Comparison of ENCODE assay signal across 9 cellular contexts in genomic region chr22:32444068-32444467, GRCh38. TPM values are rescaled to one million over a fixed set of nuclear protein-coding genes. Genes with fewer than 3 reads are reported as not detected.
DNase-seq lines count a peak whose midpoint lies in the region; ATAC-seq and TF ChIP-seq lines count a peak whose summit lies in the region.
"Had no signal": no experiment of that assay in that cellular context is flagged by ENCODE, and none has a peak within 500 bp of the region (broad histone marks: within the 10 kb centered on the region; RNA-seq: fewer than 3 reads in every experiment).

No MANE protein-coding gene starts in this region.

- H3K4me3 ChIP-seq in trophoblast cell (ENCODE audit: low read depth, low read length): no peak overlapping the region
- no peak overlapping the region for H3K4me3 ChIP-seq in colonic mucosa
- H3K4me3 ChIP-seq: upper lobe of left lung had no signal

- no peak overlapping the region for H3K4ac ChIP-seq in trophoblast cell (ENCODE audit: low read depth, low read length)

- H3K79me2 ChIP-seq in trophoblast cell (ENCODE audit: control insufficient read depth, insufficient read depth, low read length, poor library complexity): no peaks in the 10 kb centered on the region

- H2BK120ac ChIP-seq in trophoblast cell (ENCODE audit: insufficient read depth, low read length, poor library complexity): no peak overlapping the region

- WGBS in trophoblast cell (ENCODE audit: extremely low coverage, insufficient coverage, insufficient read length): no CpG with 5 or more reads among the region's 6 CpGs

- no peak overlapping the region for H4K12ac ChIP-seq in trophoblast cell (ENCODE audit: low read depth, low read length)

- no peaks in the 10 kb centered on the region for H3K36me3 ChIP-seq in trophoblast cell (ENCODE audit: control insufficient read depth in 1 of 2, insufficient read depth in 2 of 2, low read length in 2 of 2)
- H3K36me3 ChIP-seq in colonic mucosa: no peaks in the 10 kb centered on the region
- H3K36me3 ChIP-seq: upper lobe of left lung had no signal

- no peak overlapping the region for H3K27ac Mint-ChIP-seq in activated CD8-positive, alpha-beta memory T cell treated with anti-CD3 and anti-CD28 coated beads, Interleukin-2, amount 10 ng/mL, durations not matched to agents 7 days and 5 days
- H3K27ac Mint-ChIP-seq in activated CD4-positive, alpha-beta memory T cell treated with anti-CD3 and anti-CD28 coated beads for 36 hours: no peak overlapping the region

- TF ChIP-seq CTCF in colonic mucosa (IDR thresholded peaks at IDR 0.05): no peak

- no peaks in the 10 kb centered on the region for H3K4me1 Mint-ChIP-seq in activated CD8-positive, alpha-beta memory T cell treated with anti-CD3 and anti-CD28 coated beads, Interleukin-2, amount 10 ng/mL, durations not matched to agents 7 days and 5 days
- H3K4me1 Mint-ChIP-seq in activated CD4-positive, alpha-beta memory T cell treated with anti-CD3 and anti-CD28 coated beads for 36 hours (ENCODE audit: low read depth): no peaks in the 10 kb centered on the region

- H2BK12ac ChIP-seq in trophoblast cell (ENCODE audit: low read length): no peak overlapping the region

- no peak overlapping the region for H4K91ac ChIP-seq in trophoblast cell (ENCODE audit: low read depth, low read length)

- no peak for ATAC-seq in activated CD8-positive, alpha-beta memory T cell treated with anti-CD3 and anti-CD28 coated beads, Interleukin-2, amount 10 ng/mL, durations not matched to agents 7 days and 5 days
- no peak for ATAC-seq in stimulated activated naive CD8-positive, alpha-beta T cell treated with anti-CD3 and anti-CD28 coated beads, Interleukin-15, Interleukin-2, amounts not matched to agents 100 U/mL and 50 U/mL, for 24 hours
- ATAC-seq in GM19328 (IDR thresholded peaks at IDR 0.05; ENCODE audit: unreplicated experiment): no peak

- no peaks in the 10 kb centered on the region for H3K9me3 ChIP-seq in trophoblast cell (ENCODE audit: insufficient read depth, low read depth, low read length)
- H3K9me3 ChIP-seq in colonic mucosa: no peaks in the 10 kb centered on the region
- H3K9me3 ChIP-seq: upper lobe of left lung had no signal

- H3K9ac ChIP-seq in trophoblast cell (ENCODE audit: low read length) (no peak overlapping the region), colonic mucosa (ENCODE audit: low read depth in 2 of 2, low read length in 2 of 2) (no peak overlapping the region)

- no peak overlapping the region for H2AK5ac ChIP-seq in trophoblast cell (ENCODE audit: low read length)

- intact Hi-C loops in activated CD4-positive, alpha-beta memory T cell treated with anti-CD3 and anti-CD28 coated beads for 36 hours (cut with micrococcal nuclease): no loop called here
- intact Hi-C loops in colonic mucosa (cut with DNase I): no loop called here

- POLR2A ChIA-PET in activated CD4-positive, alpha-beta memory T cell treated with anti-CD3 and anti-CD28 coated beads for 36 hours (lab: Charles Lee): interaction anchor here (0.6 kb wide), 1 partner anchor 599 kb away, joined by 3 read pairs; no protein-coding TSS in a partner anchor

- in situ Hi-C loops in KBM-7 (cut with MboI; ENCODE audit: low pct_unique_long_range_greater_than_20kb, low sequenced_read_pairs): no loop called here

- H3K9me3 Mint-ChIP-seq in activated CD8-positive, alpha-beta memory T cell treated with anti-CD3 and anti-CD28 coated beads, Interleukin-2, amount 10 ng/mL, durations not matched to agents 7 days and 5 days (ENCODE audit: low read depth): no peaks in the 10 kb centered on the region
- no peaks in the 10 kb centered on the region for H3K9me3 Mint-ChIP-seq in activated CD4-positive, alpha-beta memory T cell treated with anti-CD3 and anti-CD28 coated beads for 36 hours

- H3K4me3 Mint-ChIP-seq in activated CD8-positive, alpha-beta memory T cell treated with anti-CD3 and anti-CD28 coated beads, Interleukin-2, amount 10 ng/mL, durations not matched to agents 7 days and 5 days: no peak overlapping the region
- no peak overlapping the region for H3K4me3 Mint-ChIP-seq in activated CD4-positive, alpha-beta memory T cell treated with anti-CD3 and anti-CD28 coated beads for 36 hours

- no peak overlapping the region for H3K14ac ChIP-seq in trophoblast cell (ENCODE audit: low read length)

- no peak overlapping the region for H2BK5ac ChIP-seq in trophoblast cell (ENCODE audit: low read depth, low read length, poor library complexity)

- H3K18ac ChIP-seq in trophoblast cell (ENCODE audit: low read length): no peak overlapping the region

- no peaks in the 10 kb centered on the region for H3K79me1 ChIP-seq in trophoblast cell (ENCODE audit: low read length)

- no peaks in the 10 kb centered on the region for H3K36me3 Mint-ChIP-seq in activated CD8-positive, alpha-beta memory T cell treated with anti-CD3 and anti-CD28 coated beads, Interleukin-2, amount 10 ng/mL, durations not matched to agents 7 days and 5 days
- no peaks in the 10 kb centered on the region for H3K36me3 Mint-ChIP-seq in activated CD4-positive, alpha-beta memory T cell treated with anti-CD3 and anti-CD28 coated beads for 36 hours

- peaks cover 31% of the 10 kb centered on the region for H3K27me3 Mint-ChIP-seq in activated CD8-positive, alpha-beta memory T cell treated with anti-CD3 and anti-CD28 coated beads, Interleukin-2, amount 10 ng/mL, durations not matched to agents 7 days and 5 days
- no peaks in the 10 kb centered on the region for H3K27me3 Mint-ChIP-seq in activated CD4-positive, alpha-beta memory T cell treated with anti-CD3 and anti-CD28 coated beads for 36 hours

- no peak overlapping the region for H3K4me2 ChIP-seq in trophoblast cell (ENCODE audit: low read length)

- no peak overlapping the region for H4K8ac ChIP-seq in trophoblast cell (ENCODE audit: low read depth, low read length)

- H2AFZ ChIP-seq in trophoblast cell (ENCODE audit: insufficient read depth, low read length, poor library complexity): no peak overlapping the region

- H3K27me3 ChIP-seq in trophoblast cell (ENCODE audit: insufficient read depth, low read length) (no peaks in the 10 kb centered on the region), colonic mucosa (no peaks in the 10 kb centered on the region)
- H3K27me3 ChIP-seq: upper lobe of left lung had no signal

- peak; percentile 41 for DNase-seq in activated CD8-positive, alpha-beta memory T cell treated with anti-CD3 and anti-CD28 coated beads, Interleukin-2, amount 10 ng/mL, durations not matched to agents 7 days and 5 days
- no peak for DNase-seq in activated CD8-positive, alpha-beta memory T cell treated with anti-CD3 and anti-CD28 coated beads, Interleukin-2, amount 50 U/mL, for 48 hours
- DNase-seq in KBM-7: peak; percentile 36
- DNase-seq in activated CD4-positive, alpha-beta memory T cell treated with anti-CD3 and anti-CD28 coated beads for 36 hours: peak; percentile 33
- DNase-seq in trophoblast cell: peak; percentile 66 to 67
- DNase-seq in stimulated activated naive CD8-positive, alpha-beta T cell treated with anti-CD3 and anti-CD28 coated beads, Interleukin-15, Interleukin-2, amounts not matched to agents 100 U/mL and 50 U/mL, for 24 hours: no peak
- DNase-seq in colonic mucosa: no peak
- DNase-seq: upper lobe of left lung had no signal

- no peaks in the 10 kb centered on the region for H3K4me1 ChIP-seq in trophoblast cell (ENCODE audit: control insufficient read depth in 1 of 2, insufficient read depth in 2 of 2, low read length in 2 of 2)
- no peaks in the 10 kb centered on the region for H3K4me1 ChIP-seq in colonic mucosa

- H3K27ac ChIP-seq in trophoblast cell (ENCODE audit: low read depth, low read length) (no peak overlapping the region), colonic mucosa (no peak overlapping the region)
- H3K27ac ChIP-seq: upper lobe of left lung had no signal

- H3K23ac ChIP-seq in trophoblast cell (ENCODE audit: low read length): no peak overlapping the region

- CTCF ChIA-PET in activated CD8-positive, alpha-beta memory T cell treated with anti-CD3 and anti-CD28 coated beads, Interleukin-2, amount 10 ng/mL, durations not matched to agents 7 days and 5 days (lab: Charles Lee): interaction anchor here (1.4 kb wide), 1 partner anchor 32 kb away, joined by 3 read pairs; no protein-coding TSS in a partner anchor
- CTCF ChIA-PET in activated CD4-positive, alpha-beta memory T cell treated with anti-CD3 and anti-CD28 coated beads for 36 hours (lab: Charles Lee): interaction anchor here (1.4 to 1.7 kb wide), 2 partner anchors 177 to 243 kb away, joined by 3 to 5 read pairs; no protein-coding TSS in a partner anchor

RNA-seq across cellular contexts. Expression of gene BPIFC, which starts 20.2 kb away (rescaled TPM):
- total RNA-seq in activated CD8-positive, alpha-beta memory T cell treated with anti-CD3 and anti-CD28 coated beads, Interleukin-2, amount 10 ng/mL, durations not matched to agents 7 days and 5 days: not detected
- total RNA-seq in activated CD4-positive, alpha-beta memory T cell treated with anti-CD3 and anti-CD28 coated beads for 36 hours: not detected
- polyA plus RNA-seq in trophoblast cell (2013): not detected in 2 replicates
- not detected for total RNA-seq in colonic mucosa
- total RNA-seq: upper lobe of left lung had no signal

RNA-seq across cellular contexts. Expression of gene FBXO7, which starts 30.5 kb away (rescaled TPM):
- 100 to 1,000 TPM in 1 of 2 experiments, 10 to 100 TPM in 1; 98.9 to 108 TPM for total RNA-seq in activated CD8-positive, alpha-beta memory T cell treated with anti-CD3 and anti-CD28 coated beads, Interleukin-2, amount 10 ng/mL, durations not matched to agents 7 days and 5 days
- total RNA-seq in activated CD4-positive, alpha-beta memory T cell treated with anti-CD3 and anti-CD28 coated beads for 36 hours: 10 to 100 TPM; 79.5 to 83.3 TPM
- polyA plus RNA-seq in trophoblast cell (2013): 86.2 and 87.3 TPM in 2 replicates
- total RNA-seq in colonic mucosa: 10 to 100 TPM; 62.1 to 81.1 TPM

RNA-seq across cellular contexts. Expression of gene RTCB, which starts 32.0 kb away (rescaled TPM):
- 10 to 100 TPM; 77.2 to 85.5 TPM for total RNA-seq in activated CD8-positive, alpha-beta memory T cell treated with anti-CD3 and anti-CD28 coated beads, Interleukin-2, amount 10 ng/mL, durations not matched to agents 7 days and 5 days
- total RNA-seq in activated CD4-positive, alpha-beta memory T cell treated with anti-CD3 and anti-CD28 coated beads for 36 hours: 10 to 100 TPM; 87.0 to 87.7 TPM
- polyA plus RNA-seq in trophoblast cell (2013): 65.3 and 65.9 TPM in 2 replicates
- 100 to 1,000 TPM in 1 of 2 donors, 10 to 100 TPM in 1; 96.6 to 120 TPM for total RNA-seq in colonic mucosa

Comparison
In these comparisons a context has a peak if more than half of its experiments do, and no peak if none do; other contexts are left out.
1. DNase-seq: peak in activated CD8-positive, alpha-beta memory T cell treated with anti-CD3 and anti-CD28 coated beads, Interleukin-2, amount 10 ng/mL, durations not matched to agents 7 days and 5 days (single experiment), KBM-7 (single experiment), activated CD4-positive, alpha-beta memory T cell treated with anti-CD3 and anti-CD28 coated beads for 36 hours (single experiment) and trophoblast cell (2 of 2); none in activated CD8-positive, alpha-beta memory T cell treated with anti-CD3 and anti-CD28 coated beads, Interleukin-2, amount 50 U/mL, for 48 hours (single experiment), stimulated activated naive CD8-positive, alpha-beta T cell treated with anti-CD3 and anti-CD28 coated beads, Interleukin-15, Interleukin-2, amounts not matched to agents 100 U/mL and 50 U/mL, for 24 hours (single experiment) and colonic mucosa (single experiment).